12 cellular contexts compared by ENCODE assay signal in genomic region chrX:118519411-118520205, GRCh38. TPM values are rescaled to one million over a fixed set of nuclear protein-coding genes. Genes with fewer than 3 reads are reported as not detected.
DNase-seq lines count a peak whose midpoint lies in the region; ATAC-seq and TF ChIP-seq lines count a peak whose summit lies in the region.
"Had no signal": no experiment of that assay in that cellular context is flagged by ENCODE, and none has a peak within 500 bp of the region (broad histone marks: within the 10 kb centered on the region; RNA-seq: fewer than 3 reads in every experiment).

No MANE protein-coding gene starts in this region.

- H3K4me3 ChIP-seq in gastroesophageal sphincter: no peak overlapping the region
- no peak overlapping the region for H3K4me3 ChIP-seq in psoas muscle
- H3K4me3 ChIP-seq: HAP-1, prostate gland had no signal

- no peaks in the 10 kb centered on the region for H3K27me3 Mint-ChIP-seq in T-helper 17 cell

- no peak for TF ChIP-seq EP300 in gastroesophageal sphincter (IDR thresholded peaks at IDR 0.05)

- H3K4me1 ChIP-seq in gastroesophageal sphincter (peaks cover 0 to 66% (median 11%) of the 10 kb centered on the region in 3 donors), psoas muscle (no peaks in the 10 kb centered on the region)
- H3K4me1 ChIP-seq: prostate gland had no signal

- H3K27me3 ChIP-seq in gastroesophageal sphincter (no peaks in the 10 kb centered on the region), psoas muscle (ENCODE audit: insufficient read depth in 3 of 3, low read length in 2 of 3) (peaks cover 0 to 3% (median 0%) of the 10 kb centered on the region in 3 donors)

- DNase-seq in A172 (ENCODE audit: low spot score): peak; percentile 22
- no peak for DNase-seq in T-helper 17 cell
- DNase-seq in stimulated activated CD4-positive, alpha-beta T cell treated with anti-CD3 and anti-CD28 coated beads, Interleukin-4, amount 100 ng/mL, for 1 hour: no peak
- DNase-seq in psoas muscle: no peak
- DNase-seq: cerebellar nuclear complex had no signal

- H3K4me1 Mint-ChIP-seq in T-helper 17 cell: peaks cover 23% of the 10 kb centered on the region

- no peaks in the 10 kb centered on the region for H3K9me3 ChIP-seq in T-helper 17 cell (ENCODE audit: control insufficient read depth, low read length, poor library complexity, severe bottlenecking)
- H3K9me3 ChIP-seq in gastroesophageal sphincter: no peaks in the 10 kb centered on the region
- H3K9me3 ChIP-seq in psoas muscle: no peaks in the 10 kb centered on the region
- H3K9me3 ChIP-seq: HAP-1, prostate gland had no signal

- H3K36me3 ChIP-seq in gastroesophageal sphincter (no peaks in the 10 kb centered on the region), psoas muscle (ENCODE audit: insufficient read depth in 1 of 2, low read depth in 1 of 2) (no peaks in the 10 kb centered on the region)
- H3K36me3 ChIP-seq: HAP-1, prostate gland had no signal

- no peak overlapping the region for H3K4me3 Mint-ChIP-seq in T-helper 17 cell

- intact Hi-C loops in psoas muscle (cut with DNase I): no loop called here

- H3K27ac Mint-ChIP-seq in T-helper 17 cell: peak overlapping the region; percentile 94

- 17 to 50% methylated on average over 1 of the region's 3 CpGs for WGBS in gastroesophageal sphincter (ENCODE audit: low coverage in 1 of 2), 2 donors
- 67 to 85% (median 82%) methylated on average over 3 of the region's 3 CpGs for WGBS in psoas muscle, 3 donors

- no peaks in the 10 kb centered on the region for H3K36me3 Mint-ChIP-seq in T-helper 17 cell (ENCODE audit: low read depth)

- peak overlapping the region; percentile 73 to 80 (median 78) for H3K27ac ChIP-seq in gastroesophageal sphincter
- H3K27ac ChIP-seq in psoas muscle: no peak overlapping the region
- H3K27ac ChIP-seq: C4-2B, prostate gland had no signal

- ATAC-seq in GM18868 (IDR thresholded peaks at IDR 0.05; ENCODE audit: unreplicated experiment) (peak; percentile 82), T-helper 17 cell (no peak), gastroesophageal sphincter (peak; percentile 30), GM21717 (IDR thresholded peaks at IDR 0.05; ENCODE audit: unreplicated experiment) (no peak), HG03095 (IDR thresholded peaks at IDR 0.05; ENCODE audit: unreplicated experiment) (no peak), psoas muscle (no peak)

- TF ChIP-seq CTCF in gastroesophageal sphincter (IDR thresholded peaks at IDR 0.05) (no peak), psoas muscle (IDR thresholded peaks at IDR 0.05) (no peak)

- no peak for TF ChIP-seq POLR2A in gastroesophageal sphincter (IDR thresholded peaks at IDR 0.05)

RNA-seq across cellular contexts. Expression of gene DOCK11, which starts 24.0 kb away (rescaled TPM):
- 26.5 and 32.7 TPM in 2 replicates for total RNA-seq in A172 (2014; rRNA removed; shearing (Covaris generic))
- total RNA-seq in T-helper 17 cell (10 to 100 TPM; 86.3 to 92.6 TPM), gastroesophageal sphincter (100 to 1,000 TPM in 1 of 4 donors, 10 to 100 TPM in 3; 61.9 to 139 (median 80.1) TPM), psoas muscle (1 to 10 TPM; 1.6 to 4.4 (median 2.2) TPM)
- polyA plus RNA-seq in psoas muscle: 1 to 10 TPM; 1.6 to 2.0 (median 1.9) TPM

Comparison
In these comparisons a context has a peak if more than half of its experiments do, and no peak if none do; other contexts are left out.
1. ATAC-seq: peak in GM18868 (single experiment) and gastroesophageal sphincter (single experiment); none in T-helper 17 cell (single experiment), GM21717 (single experiment), HG03095 (single experiment) and psoas muscle (0 of 4).